12 cellular contexts compared by ENCODE assay signal in genomic region chr5:73188764-73189521, GRCh38. TPM values are rescaled to one million over a fixed set of nuclear protein-coding genes. Genes with fewer than 3 reads are reported as not detected.
DNase-seq lines count a peak whose midpoint lies in the region; ATAC-seq, FAIRE-seq and TF ChIP-seq lines count a peak whose summit lies in the region.
"Had no signal": no experiment of that assay in that cellular context is flagged by ENCODE, and none has a peak within 500 bp of the region (broad histone marks: within the 10 kb centered on the region; RNA-seq: fewer than 3 reads in every experiment).

No MANE protein-coding gene starts in this region.

- H4K5ac ChIP-seq in mesendoderm (ENCODE audit: low read length): no peak overlapping the region

- H2BK15ac ChIP-seq in mesendoderm (replicated peaks; ENCODE audit: low read depth): no peak overlapping the region

- intact Hi-C loops in K562 (cut with micrococcal nuclease): no loop called here
- intact Hi-C loops in Right ventricle myocardium superior (cut with DNase I): no loop called here

- FAIRE-seq in K562 (lab: Jason Lieb, UNC): no peak

- H2AFZ ChIP-seq in Karpas-422 (ENCODE audit: low read length) (no peak overlapping the region), K562 (ENCODE audit: low read depth, low read length) (peak overlapping the region; percentile 41)

- in situ Hi-C loops in K562 (cut with MboI): no loop called here

- no peak overlapping the region for H2BK5ac ChIP-seq in mesendoderm (ENCODE audit: low read length)

- no peak overlapping the region for H3K18ac ChIP-seq in mesendoderm (ENCODE audit: low read length)

- POLR2A ChIA-PET in K562 (lab: Yijun Ruan, JAX): interaction anchor here (0.6 kb wide), 1 partner anchor 27 kb away, joined by 4 read pairs; no protein-coding TSS in a partner anchor

- H3K4me1 ChIP-seq in Karpas-422 (ENCODE audit: low read length): no peaks in the 10 kb centered on the region
- H3K4me1 ChIP-seq in K562 (replicated peaks in 1 of 2; ENCODE audit: control insufficient read depth in 2 of 2, insufficient read depth in 2 of 2, low read length in 2 of 2): peaks cover 0 to 4% of the 10 kb centered on the region in 2 experiments; a peak in 2 of 5 replicates
- no peaks in the 10 kb centered on the region for H3K4me1 ChIP-seq in mesendoderm (ENCODE audit: control insufficient read depth, low read depth, low read length)
- H3K4me1 ChIP-seq: suprapubic skin had no signal

- H3K4me3 ChIP-seq in Karpas-422 (ENCODE audit: low read length): no peak overlapping the region
- H3K4me3 ChIP-seq in K562: no peak overlapping the region
- no peak overlapping the region for H3K4me3 ChIP-seq in mesendoderm (ENCODE audit: low read length)
- H3K4me3 ChIP-seq: suprapubic skin had no signal

- H2AK5ac ChIP-seq in mesendoderm (ENCODE audit: low read length): no peak overlapping the region

- H3K36me3 ChIP-seq in Karpas-422 (ENCODE audit: insufficient read depth, low read length) (no peaks in the 10 kb centered on the region), K562 (ENCODE audit: control insufficient read depth, insufficient read depth, low read length) (no peaks in the 10 kb centered on the region), mesendoderm (ENCODE audit: control insufficient read depth, insufficient read depth, low read length) (no peaks in the 10 kb centered on the region)
- H3K36me3 ChIP-seq: suprapubic skin had no signal

- H4K8ac ChIP-seq in mesendoderm (ENCODE audit: low read depth, low read length): no peak overlapping the region

- H4K20me1 ChIP-seq in Karpas-422 (ENCODE audit: insufficient read depth, low read depth, low read length) (no peaks in the 10 kb centered on the region), K562 (replicated peaks; ENCODE audit: control insufficient read depth, insufficient read depth, low read length) (no peaks in the 10 kb centered on the region)

- H3K9me3 ChIP-seq in Karpas-422 (ENCODE audit: low read length) (no peaks in the 10 kb centered on the region), K562 (replicated peaks; ENCODE audit: control insufficient read depth, insufficient read depth, low read depth, low read length) (no peaks in the 10 kb centered on the region)
- H3K9me3 ChIP-seq: suprapubic skin had no signal

- H3K27me3 ChIP-seq in Karpas-422 (ENCODE audit: low read length): no peaks in the 10 kb centered on the region
- peaks cover 0 to 5% of the 10 kb centered on the region in 2 experiments; a peak in 1 of 5 replicates for H3K27me3 ChIP-seq in K562 (ENCODE audit: control insufficient read depth in 2 of 2, insufficient read depth in 2 of 2, low read length in 2 of 2)
- no peaks in the 10 kb centered on the region for H3K27me3 ChIP-seq in mesendoderm (ENCODE audit: insufficient read depth, low read length, poor library complexity)

- TF ChIP-seq CTCF in K562 (IDR thresholded peaks at IDR 0.05 in 2 of 3, conservative IDR thresholded peaks at IDR 0.05 in 1 of 3; ENCODE audit: insufficient read depth in 2 of 3, low read depth in 1 of 3, low read length in 3 of 3): no peak

- no peak for TF ChIP-seq RAD21 in K562 (CRISPR knock-in tag; conservative IDR thresholded peaks at IDR 0.05 in 1 of 2, IDR thresholded peaks at IDR 0.05 in 1 of 2)

- H3K4ac ChIP-seq in mesendoderm (ENCODE audit: low read depth, low read length): no peak overlapping the region

- no peak for TF ChIP-seq EP300 in K562 (IDR thresholded peaks at IDR 0.05; ENCODE audit: low read length)

- no peaks in the 10 kb centered on the region for H3K79me1 ChIP-seq in mesendoderm (ENCODE audit: low read length)

- 14% methylated on average over 2 of the region's 2 CpGs for WGBS in K562 (ENCODE audit: insufficient coverage, low coverage, missing lambda C conversion rate)
- no CpG with 5 or more reads among the region's 2 CpGs for WGBS in mesendoderm (ENCODE audit: extremely low coverage, insufficient coverage, low lambda C conversion rate)

- BruUV-seq in K562 (replicated peaks; lab: Mats Ljungman, UMichigan): no TSS peak

- H3K79me2 ChIP-seq in Karpas-422 (ENCODE audit: low read length) (no peaks in the 10 kb centered on the region), K562 (ENCODE audit: control insufficient read depth, insufficient read depth, low read length) (no peaks in the 10 kb centered on the region), mesendoderm (ENCODE audit: control insufficient read depth, insufficient read depth, low read length) (no peaks in the 10 kb centered on the region)

- CTCF ChIA-PET in K562 (lab: Yijun Ruan, JAX; ENCODE audit: low intra/inter-chr PET ratio): no interaction called here

- no peaks in the 10 kb centered on the region for H3K9me2 ChIP-seq in Karpas-422 (replicated peaks; ENCODE audit: insufficient read depth, low read length)

- ATAC-seq in K562 (peak; percentile 80), GM18858 (IDR thresholded peaks at IDR 0.05; ENCODE audit: unreplicated experiment) (no peak), Right ventricle myocardium superior (ENCODE audit: poor library complexity) (no peak), GM18873 (IDR thresholded peaks at IDR 0.05; ENCODE audit: low FRiP score, unreplicated experiment) (no peak)

- H3K4me2 ChIP-seq in Karpas-422 (ENCODE audit: low read depth, low read length, poor library complexity, severe bottlenecking) (no peak overlapping the region), K562 (ENCODE audit: insufficient read depth, low read length) (no peak overlapping the region), mesendoderm (ENCODE audit: low read length) (no peak overlapping the region)
- H3K4me2 ChIP-seq: KMS-11 had no signal

- no peak overlapping the region for H3K27ac ChIP-seq in Karpas-422 (ENCODE audit: low read length)
- no peak overlapping the region for H3K27ac ChIP-seq in K562 (ENCODE audit: extremely low read depth, low read depth, low read length)
- H3K27ac ChIP-seq in mesendoderm (ENCODE audit: low read depth, low read length): no peak overlapping the region
- H3K27ac ChIP-seq: KMS-11, suprapubic skin had no signal

- no peak overlapping the region for H3K56ac ChIP-seq in mesendoderm (ENCODE audit: low read length)

- no peak overlapping the region for H2BK120ac ChIP-seq in mesendoderm (ENCODE audit: low read depth, low read length)

- no peak overlapping the region for H3K23ac ChIP-seq in mesendoderm (ENCODE audit: low read length)

- no peaks in the 10 kb centered on the region for H3K9me1 ChIP-seq in K562 (ENCODE audit: control insufficient read depth, insufficient read depth, low read length)

- H3K9ac ChIP-seq in Karpas-422 (ENCODE audit: low read length) (no peak overlapping the region), K562 (ENCODE audit: insufficient read depth in 1 of 2, low read depth in 2 of 2, low read length in 2 of 2) (no peak overlapping the region), mesendoderm (ENCODE audit: low read length) (no peak overlapping the region)
- H3K9ac ChIP-seq: KMS-11 had no signal

- DNase-seq in DMS 273 (lab: John Stamatoyannopoulos, UW; ENCODE audit: unreplicated experiment) (peak; percentile 84), Karpas-422 (peak; percentile 43), K562 (ENCODE audit: extremely low read depth in 1 of 4, low spot score in 3 of 4) (peak in 1 of 4 experiments; percentile 8), mesendoderm (peak; percentile 62), Right ventricle myocardium superior (no peak), DMS79 treated with DMSO at 0.1 percent for 48 hours (lab: John Stamatoyannopoulos, UW) (no peak)
- DNase-seq: activated T-cell treated with anti-CD3 and anti-CD28 coated beads for 4 hours, NCI-H2029 treated with DMSO at 0.1 percent for 48 hours had no signal

- TF ChIP-seq POLR2A in K562 (conservative IDR thresholded peaks at IDR 0.05): no peak

TF ChIP-seq in K562, 482 proteins besides CTCF, POLR2A, EP300 and RAD21 (continues in another document):
- no peak for TF ChIP-seq ZNF584 (CRISPR knock-in tag; IDR thresholded peaks at IDR 0.05; ENCODE audit: low read depth)
- TF ChIP-seq L3MBTL2 (IDR thresholded peaks at IDR 0.05): peak; percentile 57
- TF ChIP-seq SPI1 (IDR thresholded peaks at IDR 0.05; ENCODE audit: borderline replicate concordance, low read depth, low read length): 0 out of 2 replicates have a peak, but pooled peaks have one; percentile 17
- no peak for TF ChIP-seq ZNF354B (CRISPR knock-in tag; IDR thresholded peaks at IDR 0.05)

RNA-seq across cellular contexts. Expression of gene TMEM174, which starts 15.9 kb away (rescaled TPM):
- total RNA-seq in Karpas-422 (2014; rRNA removed; shearing (Covaris generic); ENCODE audit: low replicate concordance): not detected in 2 replicates
- total RNA-seq in K562 (2011; cell fraction: chromatin; rRNA removed; ENCODE audit: low replicate concordance): not detected in 2 replicates
- not detected in 2 replicates for total RNA-seq in K562 (2011; cell fraction: nucleolus; rRNA removed)
- not detected in 2 replicates for total RNA-seq in K562 (2011; cell fraction: nucleoplasm; rRNA removed)
- total RNA-seq in K562 (2014; rRNA removed): not detected in 2 replicates
- not detected in 2 replicates for total RNA-seq in K562 (2014; rRNA removed; fragmentation: Illumina TruSeq; extraction: Trizol)
- not detected in 2 replicates for total RNA-seq in K562 (2015; rRNA removed; fragmentation: Illumina TruSeq; extraction: Trizol)
- not detected in 2 replicates for total RNA-seq in K562 (2021)
- polyA plus RNA-seq in K562 (2011; rRNA removed): not detected in 2 replicates
- polyA plus RNA-seq in K562 (2011; cell fraction: cytosol; rRNA removed): not detected in 2 replicates
- not detected in 2 replicates for polyA plus RNA-seq in K562 (2011; cell fraction: nucleus; rRNA removed)
- polyA plus RNA-seq in K562 (2012): not detected in 2 replicates
- polyA plus RNA-seq in K562 (2014; fragmentation: Illumina TruSeq; extraction: Trizol): not detected in 2 replicates
- not detected for polyA plus RNA-seq in K562 (2014; fragmentation: Nextera tagmentation; extraction: Ambion mirVana)
- not detected in 2 replicates for polyA plus RNA-seq in K562 (2014; rRNA removed)
- 0.12 TPM in 1 of 2 replicates, not detected in the other for polyA minus RNA-seq in K562 (2011; rRNA and poly(A)+ RNA removed)
- not detected in 2 replicates for polyA minus RNA-seq in K562 (2011; cell fraction: cytosol; rRNA and poly(A)+ RNA removed)
- not detected in 2 replicates for polyA minus RNA-seq in K562 (2011; cell fraction: nucleus; rRNA and poly(A)+ RNA removed)
- polyA plus RNA-seq in mesendoderm (2013, experiment 1 of 2): 0.01 TPM
- not detected for polyA plus RNA-seq in mesendoderm (2013, experiment 2 of 2)
- total RNA-seq in Right ventricle myocardium superior: not detected
- total RNA-seq: suprapubic skin had no signal

Comparison
In these comparisons a context has a peak if more than half of its experiments do, and no peak if none do; other contexts are left out.
1. DNase-seq: peak in DMS 273 (single experiment), Karpas-422 (single experiment) and mesendoderm (single experiment); none in Right ventricle myocardium superior (single experiment) and DMS79 treated with DMSO at 0.1 percent for 48 hours (single experiment).